In genomic region chr2:182715121-182715895, GRCh38 we compare ENCODE assay signal across 9 cellular contexts. TPM values are rescaled to one million over a fixed set of nuclear protein-coding genes. Genes with fewer than 3 reads are reported as not detected.
DNase-seq lines count a peak whose midpoint lies in the region; FAIRE-seq and TF ChIP-seq lines count a peak whose summit lies in the region.
"Had no signal": no experiment of that assay in that cellular context is flagged by ENCODE, and none has a peak within 500 bp of the region (broad histone marks: within the 10 kb centered on the region; RNA-seq: fewer than 3 reads in every experiment).

No MANE protein-coding gene starts in this region.

- H3K4me2 ChIP-seq in MM.1S (ENCODE audit: low read depth, low read length): peak overlapping the region; percentile 55
- H3K4me2 ChIP-seq in astrocyte (ENCODE audit: low read length): peak overlapping the region; percentile 100

- H3K9me3 ChIP-seq in MM.1S (replicated peaks; ENCODE audit: insufficient read depth, low read length): no peaks in the 10 kb centered on the region
- H3K9me3 ChIP-seq in astrocyte (ENCODE audit: insufficient read depth, low read depth, low read length): no peaks in the 10 kb centered on the region
- no peaks in the 10 kb centered on the region for H3K9me3 ChIP-seq in thymus (ENCODE audit: control insufficient read depth)

- H3K36me3 ChIP-seq in MM.1S (replicated peaks; ENCODE audit: insufficient read depth, low read length) (no peaks in the 10 kb centered on the region; the same call in 1 of the 2 replicates), astrocyte (ENCODE audit: insufficient read depth, low read length) (peaks cover 7% of the 10 kb centered on the region), thymus (ENCODE audit: control insufficient read depth, insufficient read depth) (no peaks in the 10 kb centered on the region)

- H3K4me1 ChIP-seq in MM.1S (ENCODE audit: low read length) (peaks cover 11% of the 10 kb centered on the region), astrocyte (ENCODE audit: insufficient read depth, low read length) (peaks cover 15% of the 10 kb centered on the region), thymus (ENCODE audit: control insufficient read depth, insufficient read depth, low read length) (peaks cover 3% of the 10 kb centered on the region)

- H3K4me3 Mint-ChIP-seq in astrocyte (ENCODE audit: unreplicated experiment): no peak overlapping the region

- H2AFZ ChIP-seq in MM.1S (ENCODE audit: low read length) (peak overlapping the region; percentile 64), astrocyte (ENCODE audit: low read depth, low read length) (peak overlapping the region; percentile 97)

- H3K36me3 Mint-ChIP-seq in astrocyte (ENCODE audit: low read depth, unreplicated experiment): no peaks in the 10 kb centered on the region

- no peak overlapping the region for H3K27ac Mint-ChIP-seq in astrocyte (ENCODE audit: unreplicated experiment)

- H4K20me1 ChIP-seq in MM.1S (ENCODE audit: insufficient read depth, low read length): no peaks in the 10 kb centered on the region
- no peaks in the 10 kb centered on the region for H4K20me1 ChIP-seq in astrocyte (ENCODE audit: insufficient read depth, low read length)

- no peaks in the 10 kb centered on the region for H3K9me2 ChIP-seq in MM.1S (replicated peaks; ENCODE audit: insufficient read depth, low read length)

- H3K27me3 ChIP-seq in MM.1S (replicated peaks; ENCODE audit: insufficient read depth, low read length) (no peaks in the 10 kb centered on the region), astrocyte (ENCODE audit: insufficient read depth, low read length) (no peaks in the 10 kb centered on the region), thymus (ENCODE audit: control insufficient read depth, insufficient read depth) (no peaks in the 10 kb centered on the region)

- H3K9me3 Mint-ChIP-seq in astrocyte (ENCODE audit: unreplicated experiment): no peaks in the 10 kb centered on the region

- peaks cover 36% of the 10 kb centered on the region for H3F3A ChIP-seq in MM.1S (ENCODE audit: insufficient read depth, low read length)

- H3K9ac ChIP-seq in MM.1S (ENCODE audit: low read length) (peak overlapping the region; percentile 99), astrocyte (ENCODE audit: low read length) (peak overlapping the region; percentile 96)

- WGBS in thymus: 2% methylated on average over 9 of the region's 9 CpGs

- H3K79me2 ChIP-seq in MM.1S (ENCODE audit: low read length) (peaks cover 26% of the 10 kb centered on the region), astrocyte (ENCODE audit: insufficient read depth, low read length) (peaks cover 26% of the 10 kb centered on the region)

- DNase-seq in NCI-H82 (lab: John Stamatoyannopoulos, UW): peak; percentile 45
- no peak for DNase-seq in NCI-H82 treated with DMSO at 0.1 percent for 48 hours (lab: John Stamatoyannopoulos, UW; ENCODE audit: unreplicated experiment)
- no peak for DNase-seq in MM.1S
- DNase-seq in astrocyte (ENCODE audit: low read depth): peak; percentile 5
- DNase-seq in SHP77 treated with DMSO at 0.1 percent for 48 hours (lab: John Stamatoyannopoulos, UW): no peak
- DNase-seq in medulla oblongata (ENCODE audit: extremely low spot score): no peak

- H3K4me3 ChIP-seq in MM.1S (ENCODE audit: low read length): peak overlapping the region; percentile 98
- H3K4me3 ChIP-seq in astrocyte (ENCODE audit: insufficient read depth, low read depth, low read length): peak overlapping the region; percentile 99
- peak overlapping the region; percentile 85 for H3K4me3 ChIP-seq in thymus (ENCODE audit: low read length)

- peaks cover 11% of the 10 kb centered on the region for H3K4me1 Mint-ChIP-seq in astrocyte (ENCODE audit: low read depth, unreplicated experiment)

- no peaks in the 10 kb centered on the region for H3K27me3 Mint-ChIP-seq in astrocyte (ENCODE audit: low read depth, unreplicated experiment)

- TF ChIP-seq CTCF in MM.1S (IDR thresholded peaks at IDR 0.05; ENCODE audit: low read length) (no peak), astrocyte (IDR thresholded peaks at IDR 0.05; ENCODE audit: insufficient read depth, low read depth, low read length) (no peak)

- no peak for FAIRE-seq in astrocyte (lab: Jason Lieb, UNC)
- peak; percentile 82 for FAIRE-seq in islet of Langerhans (lab: Jason Lieb, UNC)
- FAIRE-seq: colon had no signal

- peak overlapping the region; percentile 95 for H3K27ac ChIP-seq in MM.1S (ENCODE audit: low read length)
- peak overlapping the region; percentile 82 for H3K27ac ChIP-seq in astrocyte (ENCODE audit: low read depth, low read length)
- H3K27ac ChIP-seq in thymus (ENCODE audit: low read depth): peak overlapping the region; percentile 87

RNA-seq across cellular contexts. Expression of gene DNAJC10, which starts 0.7 kb away (rescaled TPM):
- 166 and 169 TPM in 2 replicates for total RNA-seq in astrocyte
- 34.0 TPM for polyA plus RNA-seq in thymus

Comparison
In these comparisons a context has a peak if more than half of its experiments do, and no peak if none do; other contexts are left out.
1. DNase-seq: peak in NCI-H82 (single experiment) and astrocyte (single experiment); none in NCI-H82 treated with DMSO at 0.1 percent for 48 hours (single experiment), MM.1S (single experiment), SHP77 treated with DMSO at 0.1 percent for 48 hours (single experiment) and medulla oblongata (single experiment).
2. Peak in every context shown above with its lines, with median percentiles within 50 percentile points of each other: H3K27ac ChIP-seq and H3K4me3 ChIP-seq.